In genomic region chr2:10326707-10327594, GRCh38 we compare ENCODE assay signal across 11 cellular contexts. TPM values are rescaled to one million over a fixed set of nuclear protein-coding genes. Genes with fewer than 3 reads are reported as not detected.
DNase-seq lines count a peak whose midpoint lies in the region; ATAC-seq, FAIRE-seq and TF ChIP-seq lines count a peak whose summit lies in the region.
"Had no signal": no experiment of that assay in that cellular context is flagged by ENCODE, and none has a peak within 500 bp of the region (broad histone marks: within the 10 kb centered on the region; RNA-seq: fewer than 3 reads in every experiment).

No MANE protein-coding gene starts in this region.

- peaks cover 6% of the 10 kb centered on the region; the same call in 1 of the 2 replicates for H3K79me2 ChIP-seq in SK-N-SH (ENCODE audit: insufficient read depth)

- H3K4me3 ChIP-seq in Caco-2 (ENCODE audit: low read depth, low read length) (no peak overlapping the region), SK-N-SH (ENCODE audit: low read depth in 2 of 2, low read length in 1 of 2) (no peak overlapping the region)

- H3K27me3 Mint-ChIP-seq in Caco-2 (ENCODE audit: insufficient read depth, unreplicated experiment), result no peaks in the 10 kb centered on the region

- H3K36me3 Mint-ChIP-seq in Caco-2 (ENCODE audit: insufficient read depth, unreplicated experiment), result peaks cover 8% of the 10 kb centered on the region

- peak overlapping the region; percentile 17 for H3K27ac Mint-ChIP-seq in Caco-2 (ENCODE audit: unreplicated experiment)

- H3K4me2 ChIP-seq in SK-N-SH, result no peak overlapping the region

- no peaks in the 10 kb centered on the region for H3K9me3 Mint-ChIP-seq in Caco-2 (ENCODE audit: unreplicated experiment)

- H3K4me1 Mint-ChIP-seq in Caco-2 (ENCODE audit: low read depth, unreplicated experiment), result peaks cover 55% of the 10 kb centered on the region

- H3K27ac ChIP-seq in SK-N-SH (ENCODE audit: low read depth in 2 of 2, low read length in 1 of 2), result peak overlapping the region in 1 of 2 experiments; percentile 50; a peak in 1 of 4 replicates

- H3K4me3 Mint-ChIP-seq in Caco-2 (ENCODE audit: unreplicated experiment), result no peak overlapping the region

- peaks cover 30% of the 10 kb centered on the region for H4K20me1 ChIP-seq in SK-N-SH (ENCODE audit: insufficient read depth)

- FAIRE-seq in urothelium cell line (lab: Jason Lieb, UNC), result no peak

- POLR2A ChIA-PET in Caco-2 (lab: Charles Lee), result interaction anchor here (1.1 kb wide), 1 partner anchor 23 kb away, joined by 3 read pairs; no protein-coding TSS in a partner anchor
- POLR2A ChIA-PET in SK-N-SH (lab: Yijun Ruan, JAX), result interaction anchor here (0.8 to 1.1 kb wide), 2 partner anchors 17 to 40 kb away, joined by 3 read pairs; no protein-coding TSS in a partner anchor

- no peak for DNase-seq in Caco-2
- DNase-seq in NCI-H1092 treated with DMSO at 0.1 percent for 48 hours (lab: John Stamatoyannopoulos, UW), result peak; percentile 74
- peak; percentile 86 for DNase-seq in SK-N-SH
- DNase-seq in left lobe of liver (ENCODE audit: low spot score), result peak; percentile 66
- DNase-seq in T1000 (lab: John Stamatoyannopoulos, UW), result no peak
- DNase-seq in activated effector memory CD4-positive, alpha-beta T cell treated with anti-CD3 and anti-CD28 coated beads, Interleukin-2, amount 50 U/mL, for 16 hours, result no peak
- no peak for DNase-seq in urothelium cell line (ENCODE audit: low spot score)
- DNase-seq in effector CD8-positive, alpha-beta T cell (lab: John Stamatoyannopoulos, UW), result no peak
- DNase-seq: erythroblast, OCI-M1 had no signal

- CTCF ChIA-PET in Caco-2 (lab: Charles Lee), result interaction anchor here (1.7 kb wide), 1 partner anchor 82 kb away, joined by 9 read pairs; no protein-coding TSS in a partner anchor
- CTCF ChIA-PET in SK-N-SH (lab: Yijun Ruan, JAX), result interaction anchor here (0.8 to 4.5 kb wide), 9 partner anchors 18 to 108 kb away, joined by 3 to 21 read pairs (median 3); no protein-coding TSS in a partner anchor

- H3K9me3 ChIP-seq in Caco-2, result 0 out of 2 replicates have a peak, but pooled peaks cover 3% of the 10 kb centered on the region
- no peaks in the 10 kb centered on the region for H3K9me3 ChIP-seq in SK-N-SH

- H3K27me3 ChIP-seq in Caco-2 (replicated peaks; ENCODE audit: control insufficient read depth, insufficient read depth, low read length), result no peaks in the 10 kb centered on the region
- no peaks in the 10 kb centered on the region for H3K27me3 ChIP-seq in SK-N-SH (ENCODE audit: insufficient read depth)

- H3K36me3 ChIP-seq in Caco-2 (ENCODE audit: control insufficient read depth, insufficient read depth, low read length), result peaks cover 3% of the 10 kb centered on the region; the same call in 1 of the 2 replicates
- H3K36me3 ChIP-seq in SK-N-SH (replicated peaks in 1 of 2; ENCODE audit: control insufficient read depth in 1 of 2, insufficient read depth in 2 of 2, low read length in 1 of 2), result no peaks in the 10 kb centered on the region

- TF ChIP-seq EP300 in SK-N-SH (IDR thresholded peaks at IDR 0.05; ENCODE audit: borderline replicate concordance in 1 of 2, low read depth in 1 of 2, low read length in 1 of 2), result 0 out of 4 replicates have a peak, but pooled peaks of 1 of the 2 experiments have one; percentile 20

- peaks cover 11% of the 10 kb centered on the region for H3F3A ChIP-seq in SK-N-SH (replicated peaks; ENCODE audit: insufficient read depth)

- intact Hi-C loops in Caco-2 (cut with micrococcal nuclease; ENCODE audit: unreplicated experiment), result loop anchor here (5.0 kb wide), 1 partner anchor 80 kb away; no protein-coding TSS in a partner anchor

- no peak for TF ChIP-seq CTCF in Caco-2 (IDR thresholded peaks at IDR 0.05; ENCODE audit: insufficient read depth in 1 of 2, low read depth in 1 of 2, low read length in 1 of 2, severe bottlenecking in 1 of 2, unreplicated experiment in 1 of 2)
- no peak for TF ChIP-seq CTCF in SK-N-SH (IDR thresholded peaks at IDR 0.05)

- no TSS peak for BruUV-seq in Caco-2 (replicated peaks; lab: Mats Ljungman, UMichigan)

- H2AFZ ChIP-seq in SK-N-SH (ENCODE audit: low read depth), result no peak overlapping the region

- H3K4me1 ChIP-seq in Caco-2 (peaks cover 68% of the 10 kb centered on the region), SK-N-SH (ENCODE audit: control insufficient read depth in 1 of 2, insufficient read depth in 2 of 2, low read depth in 1 of 2, low read length in 1 of 2) (peaks cover 23 to 76% of the 10 kb centered on the region in 2 experiments)

- WGBS in SK-N-SH (ENCODE audit: low lambda C conversion rate), result 69% methylated on average over 15 of the region's 15 CpGs

- H3K9ac ChIP-seq in SK-N-SH, result no peak overlapping the region

- ATAC-seq in left lobe of liver, result peak; percentile 68
- ATAC-seq: activated CD4-positive, CD25-positive, alpha-beta regulatory T cell treated with anti-CD3 and anti-CD28 coated beads, Interleukin-2, amount 50 U/mL, for 24 hours had no signal

- 0 out of 2 replicates have a peak, but pooled peaks have one; percentile 16 for TF ChIP-seq RAD21 in SK-N-SH (IDR thresholded peaks at IDR 0.05; ENCODE audit: low read length)

- no peaks in the 10 kb centered on the region for H3K9me2 ChIP-seq in SK-N-SH

TF ChIP-seq in SK-N-SH, 30 proteins besides CTCF, POLR2A, EP300 and RAD21:
- TF ChIP-seq NRF1 (IDR thresholded peaks at IDR 0.05; ENCODE audit: low read depth, low read length) (no peak), IRF3 (IDR thresholded peaks at IDR 0.05; ENCODE audit: low read depth, low read length) (no peak), CHD2 (IDR thresholded peaks at IDR 0.05; ENCODE audit: low read length, partially characterized antibody) (no peak), GATA2 (CRISPR knock-in tag; IDR thresholded peaks at IDR 0.05) (no peak), POLR2AphosphoS5 (IDR thresholded peaks at IDR 0.05; ENCODE audit: low read depth, low read length) (no peak), SMC3 (IDR thresholded peaks at IDR 0.05; ENCODE audit: low read depth, low read length) (0 out of 2 replicates have a peak, but pooled peaks have one; percentile 2), RCOR1 (IDR thresholded peaks at IDR 0.05; ENCODE audit: low read length) (peak; percentile 40; the same call in 1 of the 2 replicates), USF2 (IDR thresholded peaks at IDR 0.05; ENCODE audit: borderline replicate concordance, low read depth, low read length) (no peak), USF1 (IDR thresholded peaks at IDR 0.05; ENCODE audit: borderline replicate concordance, low read depth) (no peak), PBX3 (IDR thresholded peaks at IDR 0.05) (no peak), YY1 (IDR thresholded peaks at IDR 0.05; ENCODE audit: low read depth) (no peak), NFIC (IDR thresholded peaks at IDR 0.05; ENCODE audit: borderline replicate concordance) (peak; percentile 56; the same call in 1 of the 2 replicates), FOSL2 (IDR thresholded peaks at IDR 0.05; ENCODE audit: borderline replicate concordance, low read depth) (no peak), MXI1 (IDR thresholded peaks at IDR 0.05; ENCODE audit: low read depth, low read length) (peak; percentile 78)

RNA-seq across cellular contexts. Expression of gene HPCAL1, which starts 24.2 kb away (rescaled TPM):
- total RNA-seq in Caco-2 (2022), result 26.3 and 26.9 TPM in 2 replicates
- 34.6 and 77.0 TPM in 2 replicates for polyA plus RNA-seq in SK-N-SH (2012; rRNA removed)
- 42.6 and 64.9 TPM in 2 replicates for polyA plus RNA-seq in SK-N-SH (2012; cell fraction: cytosol; rRNA removed)
- 45.4 and 53.6 TPM in 2 replicates for polyA plus RNA-seq in SK-N-SH (2012; cell fraction: nucleus; rRNA removed)
- total RNA-seq in left lobe of liver, result 27.5 TPM

Comparison
In these comparisons a context has a peak if more than half of its experiments do, and no peak if none do; other contexts are left out.
1. DNase-seq: peak in NCI-H1092 treated with DMSO at 0.1 percent for 48 hours (single experiment), SK-N-SH (single experiment) and left lobe of liver (single experiment); none in Caco-2 (0 of 2), T1000 (single experiment), activated effector memory CD4-positive, alpha-beta T cell treated with anti-CD3 and anti-CD28 coated beads, Interleukin-2, amount 50 U/mL, for 16 hours (single experiment), urothelium cell line (single experiment) and effector CD8-positive, alpha-beta T cell (single experiment).